8 cellular contexts compared by ENCODE assay signal in the genomic region with DNA sequence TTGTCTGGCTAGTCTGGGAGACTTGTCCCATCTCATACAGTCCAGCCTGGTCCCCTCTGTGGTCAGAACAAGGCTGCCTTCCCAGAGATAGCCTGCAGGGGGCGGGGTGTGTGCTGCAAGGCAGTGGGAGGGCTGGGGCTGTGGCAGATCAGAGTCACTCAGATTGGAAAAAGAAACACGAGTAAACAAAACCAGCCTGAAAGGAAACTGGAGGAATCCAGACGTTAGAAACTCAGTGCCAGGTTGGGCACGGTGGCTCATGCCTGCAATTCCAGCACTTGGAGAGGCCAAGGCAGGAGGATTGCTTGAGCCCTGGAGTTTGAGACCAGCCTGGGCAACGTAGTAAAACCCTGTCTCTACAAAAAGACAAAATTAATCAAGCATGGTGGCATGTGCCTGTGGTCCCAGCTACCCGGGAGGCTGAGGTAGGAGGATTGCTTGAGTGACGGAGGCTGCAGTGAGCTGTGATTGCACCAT. TPM values are rescaled to one million over a fixed set of nuclear protein-coding genes. Genes with fewer than 3 reads are reported as not detected.
DNase-seq lines count a peak whose midpoint lies in the region; ATAC-seq and TF ChIP-seq lines count a peak whose summit lies in the region.

No MANE protein-coding gene starts in this region.

- ATAC-seq in GM19035 (IDR thresholded peaks at IDR 0.05; ENCODE audit: unreplicated experiment), result no peak

- TF ChIP-seq CTCF in 22Rv1 (IDR thresholded peaks at IDR 0.05), result peak; percentile 96
- TF ChIP-seq CTCF in GM12872 (IDR thresholded peaks at IDR 0.05; ENCODE audit: insufficient read depth, low read depth, low read length), result peak; percentile 91
- peak; percentile 100 for TF ChIP-seq CTCF in VCaP (conservative IDR thresholded peaks at IDR 0.05)
- TF ChIP-seq CTCF in breast epithelium (IDR thresholded peaks at IDR 0.05), result peak; percentile 53 to 73 (median 53)

- peaks cover 20 to 23% of the 10 kb centered on the region in 2 donors for H3K4me1 ChIP-seq in breast epithelium

- H3K36me3 ChIP-seq in breast epithelium, result no peaks in the 10 kb centered on the region

- peak; percentile 67 for DNase-seq in NCI-H2029 (lab: John Stamatoyannopoulos, UW)
- DNase-seq in breast epithelium (ENCODE audit: low spot score in 2 of 2), result peak; percentile 59 to 83
- DNase-seq in islet precursor cell, result peak; percentile 94
- DNase-seq in stimulated activated CD4-positive, alpha-beta T cell treated with anti-CD3 and anti-CD28 coated beads, Interleukin-1b, Interleukin-23, amount 100 ng/mL, for 24 hours (ENCODE audit: low read depth in 4 of 4, low spot score in 1 of 4), result peak; percentile 48 to 70 (median 62)

- no peaks in the 10 kb centered on the region for H3K27me3 ChIP-seq in breast epithelium

- H3K4me3 ChIP-seq in breast epithelium, result no peak overlapping the region

- intact Hi-C loops in breast epithelium (cut with DNase I; ENCODE audit: low total_unique reads), result loop anchor here (10.0 kb wide), 1 partner anchor 386 kb away; no protein-coding TSS in a partner anchor

- peaks cover 0 to 4% of the 10 kb centered on the region in 2 donors for H3K9me3 ChIP-seq in breast epithelium

- H3K27ac ChIP-seq in 22Rv1, result no peak overlapping the region
- peak overlapping the region; percentile 60 for H3K27ac ChIP-seq in VCaP
- H3K27ac ChIP-seq in breast epithelium, result no peak overlapping the region

- no peak for TF ChIP-seq POLR2A in breast epithelium (IDR thresholded peaks at IDR 0.05)

RNA-seq across cellular contexts. Expression of a gene that starts 20.2 kb away (rescaled TPM):
- total RNA-seq in breast epithelium, result 10 to 100 TPM; 42.2 to 69.1 (median 59.0) TPM

RNA-seq across cellular contexts. Expression of a gene that starts 22.0 kb away (rescaled TPM):
- 1 to 10 TPM in 1 of 3 donors, under 1 TPM in 2; 0.15 to 4.2 (median 0.66) TPM for total RNA-seq in breast epithelium

RNA-seq across cellular contexts. Expression of a gene that starts 35.1 kb away (rescaled TPM):
- total RNA-seq in breast epithelium, result not detected

RNA-seq across cellular contexts. Expression of a gene that starts 57.2 kb away (rescaled TPM):
- 10 to 100 TPM in 2 of 3 donors, 1 to 10 TPM in 1; 9.9 to 19.7 (median 19.6) TPM for total RNA-seq in breast epithelium
